Comparison of ENCODE assay signal across 21 cellular contexts in the genomic region with DNA sequence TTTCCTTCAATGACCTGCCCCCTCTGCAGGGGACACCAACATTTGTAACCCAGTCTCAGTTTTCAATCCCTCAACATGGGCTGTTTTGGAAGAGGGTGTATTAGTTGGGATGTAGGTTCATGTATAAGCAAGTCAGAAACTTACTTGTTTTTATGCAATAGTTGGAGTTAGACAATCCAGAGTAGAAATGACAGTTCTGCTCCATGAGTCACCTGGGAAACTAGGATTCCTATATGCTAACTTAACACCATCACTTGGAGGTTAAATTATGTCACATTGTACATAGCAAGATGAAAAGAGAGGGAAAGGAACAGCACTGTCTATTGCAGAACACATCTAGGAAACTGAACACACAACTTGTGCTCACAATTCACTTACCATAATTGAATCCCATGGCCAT.
DNase-seq lines count a peak whose midpoint lies in the region; ATAC-seq and TF ChIP-seq lines count a peak whose summit lies in the region.
"Had no signal": no experiment of that assay in that cellular context is flagged by ENCODE, and none has a peak within 500 bp of the region (broad histone marks: within the 10 kb centered on the region; RNA-seq: fewer than 3 reads in every experiment).

No MANE protein-coding gene starts in this region.

- no peaks in the 10 kb centered on the region for H4K20me1 ChIP-seq in mammary epithelial cell (ENCODE audit: insufficient read depth, low read length)

- H3K27me3 Mint-ChIP-seq in activated CD8-positive, alpha-beta memory T cell treated with anti-CD3 and anti-CD28 coated beads, Interleukin-2, amount 10 ng/mL, durations not matched to agents 7 days and 5 days = no peaks in the 10 kb centered on the region
- H3K27me3 Mint-ChIP-seq: CD4-positive, CD25-positive, alpha-beta regulatory T cell; CD8-positive, alpha-beta memory T cell; IgD-negative memory B cell had no signal

- ATAC-seq in activated CD8-positive, alpha-beta memory T cell treated with anti-CD3 and anti-CD28 coated beads, Interleukin-2, amount 10 ng/mL, durations not matched to agents 7 days and 5 days = no peak
- ATAC-seq: GM23338, HepG2 had no signal

- POLR2A ChIA-PET in RWPE1 (lab: Yijun Ruan, JAX; ENCODE audit: low non-redundant PET) = no interaction called here

- no peak overlapping the region for H2AFZ ChIP-seq in mammary epithelial cell (ENCODE audit: low read depth, low read length)
- H2AFZ ChIP-seq: GM23338 had no signal

- no peaks in the 10 kb centered on the region for H3K4me1 Mint-ChIP-seq in activated CD8-positive, alpha-beta memory T cell treated with anti-CD3 and anti-CD28 coated beads, Interleukin-2, amount 10 ng/mL, durations not matched to agents 7 days and 5 days
- H3K4me1 Mint-ChIP-seq: CD4-positive, CD25-positive, alpha-beta regulatory T cell; CD8-positive, alpha-beta memory T cell had no signal

- H3K27ac Mint-ChIP-seq in activated CD8-positive, alpha-beta memory T cell treated with anti-CD3 and anti-CD28 coated beads, Interleukin-2, amount 10 ng/mL, durations not matched to agents 7 days and 5 days = no peak overlapping the region
- H3K27ac Mint-ChIP-seq: CD8-positive, alpha-beta memory T cell; GM23338; IgD-negative memory B cell had no signal

- H3K9ac ChIP-seq in mammary epithelial cell (ENCODE audit: insufficient read depth, low read length) = no peak overlapping the region

- no peak overlapping the region for H3K4me3 ChIP-seq in mammary epithelial cell (replicated peaks in 1 of 3; ENCODE audit: insufficient read depth in 1 of 3, low read depth in 2 of 3, low read length in 3 of 3)
- H3K4me3 ChIP-seq in foreskin fibroblast (ENCODE audit: low read depth in 1 of 2, low read length in 2 of 2) = no peak overlapping the region
- no peak overlapping the region for H3K4me3 ChIP-seq in ascending aorta
- H3K4me3 ChIP-seq: GM23338 had no signal

- no peaks in the 10 kb centered on the region for H3K27me3 ChIP-seq in mammary epithelial cell (ENCODE audit: insufficient read depth, low read length)
- H3K27me3 ChIP-seq in ascending aorta = no peaks in the 10 kb centered on the region
- H3K27me3 ChIP-seq: BE2C had no signal

- DNase-seq in ELR (ENCODE audit: low read depth) = peak; percentile 18
- DNase-seq in mammary epithelial cell = peak; percentile 40
- peak; percentile 6 to 9 for DNase-seq in foreskin fibroblast
- no peak for DNase-seq in RWPE1 (ENCODE audit: low spot score)
- no peak for DNase-seq in NCI-H774 (lab: John Stamatoyannopoulos, UW)
- no peak for DNase-seq in ascending aorta (ENCODE audit: low spot score in 2 of 2)
- DNase-seq in activated CD8-positive, alpha-beta memory T cell treated with anti-CD3 and anti-CD28 coated beads, Interleukin-2, amount 10 ng/mL, durations not matched to agents 7 days and 5 days = no peak
- DNase-seq: ACHN; BE2C; C1 segment of cervical spinal cord; CD4-positive, CD25-positive, alpha-beta regulatory T cell; CD8-positive, alpha-beta memory T cell; COR-L47; DMS 273 treated with DMSO at 0.1 percent for 48 hours; DMS53; DND-41; GF-D8; HCEC 1CT had no signal

- no peaks in the 10 kb centered on the region for H3K79me2 ChIP-seq in mammary epithelial cell (ENCODE audit: insufficient read depth, low read length)

- CTCF ChIA-PET in mammary epithelial cell (lab: Charles Lee; ENCODE audit: low non-redundant PET) = no interaction called here
- CTCF ChIA-PET in RWPE1 (lab: Yijun Ruan, JAX) = interaction anchor here (0.7 kb wide), 1 partner anchor 9 kb away, joined by 3 read pairs; no protein-coding TSS in a partner anchor
- CTCF ChIA-PET in activated CD8-positive, alpha-beta memory T cell treated with anti-CD3 and anti-CD28 coated beads, Interleukin-2, amount 10 ng/mL, durations not matched to agents 7 days and 5 days (lab: Charles Lee) = no interaction called here

- H3K36me3 ChIP-seq in mammary epithelial cell (ENCODE audit: insufficient read depth, low read length) (no peaks in the 10 kb centered on the region), ascending aorta (no peaks in the 10 kb centered on the region)
- H3K36me3 ChIP-seq: BE2C had no signal

- H3K9me3 Mint-ChIP-seq in activated CD8-positive, alpha-beta memory T cell treated with anti-CD3 and anti-CD28 coated beads, Interleukin-2, amount 10 ng/mL, durations not matched to agents 7 days and 5 days (ENCODE audit: low read depth) = peaks cover 4% of the 10 kb centered on the region

- no peak overlapping the region for H3K4me3 Mint-ChIP-seq in activated CD8-positive, alpha-beta memory T cell treated with anti-CD3 and anti-CD28 coated beads, Interleukin-2, amount 10 ng/mL, durations not matched to agents 7 days and 5 days
- H3K4me3 Mint-ChIP-seq: CD4-positive, CD25-positive, alpha-beta regulatory T cell; CD8-positive, alpha-beta memory T cell; GM23338; IgD-negative memory B cell had no signal

- no peaks in the 10 kb centered on the region for H3K4me1 ChIP-seq in mammary epithelial cell (ENCODE audit: insufficient read depth, low read length)
- H3K4me1 ChIP-seq in ascending aorta = no peaks in the 10 kb centered on the region
- H3K4me1 ChIP-seq: BE2C had no signal

- no TSS peak for BruUV-seq in mammary epithelial cell (replicated peaks; lab: Mats Ljungman, UMichigan)

- dilution Hi-C loops in mammary epithelial cell (cut with HindIII; ENCODE audit: low sequenced_read_pairs) = no loop called here

- H3K36me3 Mint-ChIP-seq in activated CD8-positive, alpha-beta memory T cell treated with anti-CD3 and anti-CD28 coated beads, Interleukin-2, amount 10 ng/mL, durations not matched to agents 7 days and 5 days = no peaks in the 10 kb centered on the region
- H3K36me3 Mint-ChIP-seq: CD4-positive, CD25-positive, alpha-beta regulatory T cell; CD8-positive, alpha-beta memory T cell had no signal

- no peak overlapping the region for H3K4me2 ChIP-seq in mammary epithelial cell (ENCODE audit: insufficient read depth, low read depth, low read length)
- H3K4me2 ChIP-seq: GM23338 had no signal

- TF ChIP-seq CTCF in mammary epithelial cell (conservative IDR thresholded peaks at IDR 0.05 in 1 of 2, IDR thresholded peaks at IDR 0.05 in 1 of 2; ENCODE audit: extremely low read depth in 1 of 2, insufficient read depth in 1 of 2, low read depth in 1 of 2, low read length in 2 of 2) (no peak), foreskin fibroblast (IDR thresholded peaks at IDR 0.05; ENCODE audit: low read depth, low read length) (no peak), RWPE1 (conservative IDR thresholded peaks at IDR 0.05; ENCODE audit: low read depth) (no peak), ascending aorta (IDR thresholded peaks at IDR 0.05) (no peak)

- H3K27ac ChIP-seq in mammary epithelial cell (ENCODE audit: insufficient read depth, low read depth, low read length) (no peak overlapping the region), RWPE1 (no peak overlapping the region), ascending aorta (no peak overlapping the region)

- intact Hi-C loops in mammary epithelial cell (cut with micrococcal nuclease) (no loop called here), ascending aorta (cut with DNase I) (no loop called here)

- no peaks in the 10 kb centered on the region for H3K9me3 ChIP-seq in mammary epithelial cell (replicated peaks; ENCODE audit: insufficient read depth, low read length)
- H3K9me3 ChIP-seq in ascending aorta = no peaks in the 10 kb centered on the region
- H3K9me3 ChIP-seq: BE2C had no signal

- in situ Hi-C loops in mammary epithelial cell (cut with MboI; ENCODE audit: low sequenced_read_pairs in 2 of 2) = no loop called here

Comparison
In these comparisons a context has a peak if more than half of its experiments do, and no peak if none do; other contexts are left out.
1. DNase-seq: peak in ELR (single experiment), mammary epithelial cell (single experiment) and foreskin fibroblast (2 of 2); none in RWPE1 (single experiment), NCI-H774 (single experiment), ascending aorta (0 of 2) and activated CD8-positive, alpha-beta memory T cell treated with anti-CD3 and anti-CD28 coated beads, Interleukin-2, amount 10 ng/mL, durations not matched to agents 7 days and 5 days (single experiment).